8 cellular contexts compared by ENCODE assay signal in genomic region chr18:26574958-26575864, GRCh38. TPM values are rescaled to one million over a fixed set of nuclear protein-coding genes. Genes with fewer than 3 reads are reported as not detected.
DNase-seq lines count a peak whose midpoint lies in the region; ATAC-seq and TF ChIP-seq lines count a peak whose summit lies in the region.

No MANE protein-coding gene starts in this region.

- intact Hi-C loops in uterus (cut with DNase I; ENCODE audit: low total_unique reads): no loop called here

- H3K36me3 ChIP-seq in mucosa of stomach (ENCODE audit: control insufficient read depth, insufficient read depth, low read length) (no peaks in the 10 kb centered on the region), uterus (no peaks in the 10 kb centered on the region)

- TF ChIP-seq POLR2A in uterus (IDR thresholded peaks at IDR 0.05): no peak

- H3K4me1 ChIP-seq in mucosa of stomach (ENCODE audit: control insufficient read depth, insufficient read depth, low read length) (peaks cover 16% of the 10 kb centered on the region), uterus (no peaks in the 10 kb centered on the region)

- no peak for TF ChIP-seq CTCF in 22Rv1 (IDR thresholded peaks at IDR 0.05)
- no peak for TF ChIP-seq CTCF in GM12864 (IDR thresholded peaks at IDR 0.05; ENCODE audit: low read depth, low read length, missing control alignments)
- no peak for TF ChIP-seq CTCF in uterus (IDR thresholded peaks at IDR 0.05)

- H3K9me3 ChIP-seq in mucosa of stomach (ENCODE audit: control insufficient read depth, low read length) (no peaks in the 10 kb centered on the region), uterus (no peaks in the 10 kb centered on the region)

- no peak for ATAC-seq in GM21423 (IDR thresholded peaks at IDR 0.05; ENCODE audit: unreplicated experiment)

- H3K27ac ChIP-seq in 22Rv1 (peak overlapping the region; percentile 62), epithelial cell of prostate (peak overlapping the region; percentile 70), uterus (peak overlapping the region in 1 of 2 donors; percentile 20)

- no peak for DNase-seq in GM12864 (ENCODE audit: low read depth)
- peak; percentile 58 for DNase-seq in RPMI7951 (ENCODE audit: low read depth)
- peak; percentile 57 for DNase-seq in epithelial cell of prostate (ENCODE audit: low read depth, low spot score)
- peak in 1 of 2 donors; percentile 20 for DNase-seq in uterus
- no peak for DNase-seq in NCI-H2107 (lab: John Stamatoyannopoulos, UW)

- H3K4me3 ChIP-seq in GM12864 (ENCODE audit: low read depth, low read length) (peak overlapping the region; percentile 39; the same call in 1 of the 2 replicates), mucosa of stomach (ENCODE audit: low read length) (peak overlapping the region; percentile 27), uterus (peak overlapping the region; percentile 11 to 41)

- H3K9ac ChIP-seq in mucosa of stomach (ENCODE audit: low read length): peak overlapping the region; percentile 58

- H3K27me3 ChIP-seq in mucosa of stomach (ENCODE audit: control insufficient read depth, insufficient read depth, low read length) (peaks cover 3% of the 10 kb centered on the region), uterus (no peaks in the 10 kb centered on the region)

RNA-seq across cellular contexts. Expression of gene KCTD1, which starts 26.9 kb away (rescaled TPM):
- total RNA-seq in RPMI7951 (2014; rRNA removed; shearing (Covaris generic)): 17.8 and 19.2 TPM in 2 replicates
- total RNA-seq in uterus: 10 to 100 TPM in 2 of 4 donors, 1 to 10 TPM in 2; 1.2 to 41.3 (median 11.7) TPM

Comparison
In these comparisons a context has a peak if more than half of its experiments do, and no peak if none do; other contexts are left out.
1. DNase-seq: peak in RPMI7951 (single experiment) and epithelial cell of prostate (single experiment); none in GM12864 (single experiment) and NCI-H2107 (single experiment).
2. Peak in every context shown above with its lines, with median percentiles within 50 percentile points of each other: H3K4me3 ChIP-seq.